ENCODE assay signal across 29 cellular contexts in genomic region chr15:71666723-71667122, GRCh38.
"Had no signal": no experiment of that assay in that cellular context is flagged by ENCODE, and none has a peak within 500 bp of the region (broad histone marks: within the 10 kb centered on the region; RNA-seq: fewer than 3 reads in every experiment).

No MANE protein-coding gene starts in this region.

- H3K27ac ChIP-seq: adrenal gland, ascending aorta, breast epithelium, cardiac muscle cell, colonic mucosa, epithelial cell of prostate, WERI-Rb-1 had no signal

- ATAC-seq: activated CD4-positive, CD25-positive, alpha-beta regulatory T cell treated with anti-CD3 and anti-CD28 coated beads, Interleukin-2, amount 50 U/mL, for 24 hours; activated CD8-positive, alpha-beta T cell treated with anti-CD3 and anti-CD28 coated beads for 36 hours; activated naive CD8-positive, alpha-beta T cell treated with anti-CD3 and anti-CD28 coated beads, Interleukin-2, amount 50 U/mL, for 24 hours; activated T-cell treated with anti-CD3 and anti-CD28 coated beads, Interleukin-2, amount 50 U/mL, for 4 hours; activated T-helper 17 cell treated with anti-CD3 and anti-CD28 coated beads, Interleukin-2, amount 50 U/mL, for 72 hours; esophagus mucosa; T-helper 17 cell had no signal

- H3K4me3 ChIP-seq: adrenal gland, ascending aorta, breast epithelium, cardiac muscle cell, colonic mucosa had no signal

- H3K9me3 ChIP-seq: adrenal gland, breast epithelium, colonic mucosa had no signal

- DNase-seq: activated B cell treated with CpG ODN at 0.5 μM for 24 hours; activated CD4-positive, alpha-beta T cell treated with anti-CD3 and anti-CD28 coated beads for 48 hours; activated CD4-positive, alpha-beta T cell treated with anti-CD3 and anti-CD28 coated beads, Interleukin-2, amount 50 U/mL, for 1 hour; activated CD4-positive, alpha-beta T cell treated with anti-CD3 and anti-CD28 coated beads, Interleukin-2, amount 50 U/mL, for 48 hours; activated CD8-positive, alpha-beta memory T cell treated with anti-CD3 and anti-CD28 coated beads for 24 hours; activated CD8-positive, alpha-beta T cell treated with anti-CD3 and anti-CD28 coated beads for 36 hours; activated effector memory CD4-positive, alpha-beta T cell treated with Interleukin-2 at 50 U/mL for 16 hours; activated naive CD4-positive, alpha-beta T cell treated with anti-CD3 and anti-CD28 coated beads for 36 hours; activated naive CD8-positive, alpha-beta T cell treated with anti-CD3 and anti-CD28 coated beads for 36 hours; activated naive CD8-positive, alpha-beta T cell treated with anti-CD3 and anti-CD28 coated beads, Interleukin-2, amount 50 U/mL, for 24 hours; activated T-cell treated with anti-CD3 and anti-CD28 coated beads, Interleukin-2, amount 50 U/mL, for 4 hours; adrenal gland; central memory CD4-positive, alpha-beta T cell; cerebellar nuclear complex; colonic mucosa; effector CD8-positive, alpha-beta T cell; foreskin fibroblast; head of caudate nucleus; T-helper 1 cell; T-helper 17 cell; T1000; WERI-Rb-1 had no signal

- H3K36me3 ChIP-seq: adrenal gland, ascending aorta, breast epithelium, cardiac muscle cell, colonic mucosa, WERI-Rb-1 had no signal

- H3K4me1 ChIP-seq: adrenal gland, breast epithelium, colonic mucosa had no signal

- H3K27me3 ChIP-seq: adrenal gland, ascending aorta, breast epithelium, cardiac muscle cell, colonic mucosa had no signal
